ENCODE assay signal across 17 cellular contexts in the genomic region with DNA sequence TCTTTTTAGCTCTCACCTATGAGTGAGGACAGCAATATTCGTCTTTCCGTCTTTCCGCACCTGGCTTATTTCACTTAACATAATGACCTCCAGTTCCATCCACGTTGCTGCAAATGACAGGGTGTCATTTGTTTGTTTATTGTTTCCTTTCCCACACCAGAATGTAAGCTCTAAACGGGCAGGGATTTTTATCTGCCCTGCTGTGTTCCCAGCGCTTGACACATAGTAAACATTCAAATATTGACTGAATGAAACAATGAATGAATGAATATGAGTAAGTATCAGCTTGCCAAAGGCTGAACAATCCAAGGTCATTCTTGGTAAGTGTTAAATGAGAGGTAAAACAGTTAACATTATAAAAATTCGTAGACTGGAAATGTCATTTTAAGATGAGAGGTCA. TPM values are rescaled to one million over a fixed set of nuclear protein-coding genes. Genes with fewer than 3 reads are reported as not detected.
A peak's percentile ranks its signal among the peaks of the same experiment; 100 is the strongest.
DNase-seq lines count a peak whose midpoint lies in the region; ATAC-seq, FAIRE-seq and TF ChIP-seq lines count a peak whose summit lies in the region.
"Had no signal": no experiment of that assay in that cellular context is flagged by ENCODE, and none has a peak within 500 bp of the region (broad histone marks: within the 10 kb centered on the region; RNA-seq: fewer than 3 reads in every experiment).

No MANE protein-coding gene starts in this region.

- DNase-seq in heart left ventricle (no peak), Right ventricle myocardium superior (no peak), NCI-H748 (lab: John Stamatoyannopoulos, UW; ENCODE audit: unreplicated experiment) (peak; percentile 90), HepG2 (ENCODE audit: low spot score) (peak; percentile 64), transverse colon (no peak)
- no peak for DNase-seq in effector CD8-positive, alpha-beta T cell (lab: John Stamatoyannopoulos, UW)
- no peak for DNase-seq in activated naive CD4-positive, alpha-beta T cell treated with Interleukin-2 at 50 U/mL for 16 hours
- DNase-seq: AML-193; CD4-positive, CD25-positive, alpha-beta regulatory T cell; DMS79; NCI-H1436; NCI-H510A treated with DMSO at 0.1 percent for 48 hours had no signal

- H3K9ac ChIP-seq in HepG2 (ENCODE audit: insufficient read depth, low read depth, low read length): no peak overlapping the region

- H3K9me3 ChIP-seq in heart left ventricle: no peaks in the 10 kb centered on the region
- H3K9me3 ChIP-seq in HepG2 (ENCODE audit: low read length): no peaks in the 10 kb centered on the region
- no peaks in the 10 kb centered on the region for H3K9me3 ChIP-seq in transverse colon

- H3K4me1 ChIP-seq in heart left ventricle: peaks cover 17 to 90% (median 66%) of the 10 kb centered on the region in 12 donors
- H3K4me1 ChIP-seq in HepG2 (ENCODE audit: insufficient read depth, low read length): peaks cover 91% of the 10 kb centered on the region
- peaks cover 33 to 77% (median 62%) of the 10 kb centered on the region in 4 donors for H3K4me1 ChIP-seq in transverse colon

- TF ChIP-seq EP300 in HepG2 (IDR thresholded peaks at IDR 0.05; ENCODE audit: low read depth in 2 of 2, low read length in 2 of 2) (peak in 1 of 2 experiments; percentile 46; a peak in 1 of 4 replicates), HepG2 (CRISPR knock-in tag; IDR thresholded peaks at IDR 0.05; ENCODE audit: borderline replicate concordance) (no peak), transverse colon (IDR thresholded peaks at IDR 0.05; ENCODE audit: low read depth) (no peak)

- H3K27me3 ChIP-seq in heart left ventricle (no peaks in the 10 kb centered on the region), HepG2 (ENCODE audit: control insufficient read depth in 1 of 2, insufficient read depth in 2 of 2, low read length in 2 of 2) (no peaks in the 10 kb centered on the region), transverse colon (no peaks in the 10 kb centered on the region)

- ATAC-seq in heart left ventricle (no peak), Right ventricle myocardium superior (ENCODE audit: poor library complexity) (no peak), HepG2 (peak; percentile 18; the same call in 1 of the 3 replicates)
- ATAC-seq: GM12878, HCT116, Right ventricle myocardium inferior had no signal

- H3K4me2 ChIP-seq in HepG2 (ENCODE audit: low read depth, low read length): peak overlapping the region; percentile 22; the same call in 1 of the 2 replicates

- peak; percentile 37 for FAIRE-seq in HepG2 (lab: Jason Lieb, UNC)
- FAIRE-seq: GM12878, GM18507, HTR-8/SVneo had no signal

- no peak overlapping the region for H2AFZ ChIP-seq in HepG2 (ENCODE audit: low read length)

- peaks cover 41% of the 10 kb centered on the region for H4K20me1 ChIP-seq in HepG2 (ENCODE audit: insufficient read depth, low read length)

- in situ Hi-C loops in HepG2 (cut with HindIII; ENCODE audit: extremely low pct_ligation_motif_present, low pct_unique_long_range_greater_than_20kb): no loop called here
- in situ Hi-C loops in transverse colon (cut with MboI; ENCODE audit: low pct_ligation_motif_present in 1 of 4, low pct_unique_long_range_greater_than_20kb in 1 of 4, low sequenced_read_pairs in 3 of 4): no loop called here

- 45 to 60% (median 52%) methylated on average over 7 of the region's 7 CpGs for WGBS in heart left ventricle, 4 donors
- 46% methylated on average over 6 of the region's 7 CpGs for WGBS in HepG2 (ENCODE audit: low lambda C conversion rate)
- WGBS in transverse colon (ENCODE audit: low coverage in 1 of 2), 2 donors: 36 to 45% methylated on average over 6 to 7 of the region's 7 CpGs

- H3K4me3 ChIP-seq in heart left ventricle (no peak overlapping the region), HepG2 (replicated peaks in 1 of 3; ENCODE audit: insufficient read depth in 1 of 3, low read depth in 2 of 3, low read length in 3 of 3) (no peak overlapping the region), transverse colon (no peak overlapping the region)
- H3K4me3 ChIP-seq: GM12878 had no signal

- no peak for TF ChIP-seq RAD21 in HepG2 (CRISPR knock-in tag; IDR thresholded peaks at IDR 0.05)

- no peak for TF ChIP-seq POLR2A in heart left ventricle (IDR thresholded peaks at IDR 0.05)
- TF ChIP-seq POLR2A in HepG2 (IDR thresholded peaks at IDR 0.05; ENCODE audit: insufficient read depth in 1 of 2, low read depth in 2 of 2, low read length in 2 of 2): no peak
- no peak for TF ChIP-seq POLR2A in transverse colon (IDR thresholded peaks at IDR 0.05)

- H3K27ac ChIP-seq in heart left ventricle (peak overlapping the region in 7 of 12 donors; percentile 22 to 84 (median 74)), HepG2 (ENCODE audit: extremely low read length, insufficient read depth, low read length) (no peak overlapping the region), transverse colon (peak overlapping the region; percentile 42 to 63 (median 54))

- CTCF ChIA-PET in HepG2 (lab: Yijun Ruan, JAX; ENCODE audit: low intra/inter-chr PET ratio, low total read pairs): no interaction called here

- BruUV-seq in HepG2 (replicated peaks; lab: Mats Ljungman, UMichigan): no TSS peak

- TF ChIP-seq CTCF in heart left ventricle (IDR thresholded peaks at IDR 0.05) (no peak), HepG2 (CRISPR knock-in tag; IDR thresholded peaks at IDR 0.05) (no peak), transverse colon (IDR thresholded peaks at IDR 0.05) (no peak)

- H3K36me3 ChIP-seq in heart left ventricle (no peaks in the 10 kb centered on the region), HepG2 (replicated peaks in 1 of 2; ENCODE audit: control insufficient read depth in 1 of 2, insufficient read depth in 2 of 2, low read length in 2 of 2) (peaks cover 8% of the 10 kb centered on the region in 2 experiments; a peak in 4 of 5 replicates), transverse colon (no peaks in the 10 kb centered on the region)

- intact Hi-C loops in heart left ventricle (cut with DNase I) (no loop called here), Right ventricle myocardium superior (cut with DNase I) (no loop called here), HepG2 (cut with micrococcal nuclease; ENCODE audit: unreplicated experiment) (no loop called here), transverse colon (cut with DNase I; ENCODE audit: low total_unique reads) (no loop called here)

- peaks cover 91% of the 10 kb centered on the region for H3K79me2 ChIP-seq in HepG2 (ENCODE audit: insufficient read depth, low read length)

- POLR2A ChIA-PET in HepG2 (lab: Yijun Ruan, JAX): interaction anchor here (1.3 to 2.5 kb wide), 4 partner anchors 8 to 49 kb away, joined by 6 to 12 read pairs (median 9); no protein-coding TSS in a partner anchor

TF ChIP-seq in HepG2, 621 proteins besides CTCF, POLR2A, EP300 and RAD21 (continues in another document):
- TF ChIP-seq ZSCAN9 (CRISPR knock-in tag; IDR thresholded peaks at IDR 0.05; ENCODE audit: borderline replicate concordance) (peak; percentile 63; the same call in 1 of the 2 replicates), FOSL2 (CRISPR knock-in tag; IDR thresholded peaks at IDR 0.05) (peak; percentile 61), MIER3 (CRISPR knock-in tag; IDR thresholded peaks at IDR 0.05; ENCODE audit: borderline replicate concordance) (peak; percentile 31; the same call in 1 of the 2 replicates), SOX6 (IDR thresholded peaks at IDR 0.05) (no peak), SOX6 (CRISPR knock-in tag; IDR thresholded peaks at IDR 0.05) (peak; percentile 67), ZNF326 (CRISPR knock-in tag; IDR thresholded peaks at IDR 0.05; ENCODE audit: borderline replicate concordance) (no peak), NR2F6 (IDR thresholded peaks at IDR 0.05) (no peak), NR2F6 (CRISPR knock-in tag; IDR thresholded peaks at IDR 0.05) (0 out of 2 replicates have a peak, but pooled peaks have one; percentile 10), FOXA3 (CRISPR knock-in tag; IDR thresholded peaks at IDR 0.05) (peak; percentile 79), FOXO1 (CRISPR knock-in tag; IDR thresholded peaks at IDR 0.05) (peak; percentile 24; the same call in 1 of the 2 replicates), NAIF1 (CRISPR knock-in tag; IDR thresholded peaks at IDR 0.05; ENCODE audit: borderline replicate concordance) (no peak), PITX1 (CRISPR knock-in tag; IDR thresholded peaks at IDR 0.05) (no peak)
- TF ChIP-seq, protein P1, sequence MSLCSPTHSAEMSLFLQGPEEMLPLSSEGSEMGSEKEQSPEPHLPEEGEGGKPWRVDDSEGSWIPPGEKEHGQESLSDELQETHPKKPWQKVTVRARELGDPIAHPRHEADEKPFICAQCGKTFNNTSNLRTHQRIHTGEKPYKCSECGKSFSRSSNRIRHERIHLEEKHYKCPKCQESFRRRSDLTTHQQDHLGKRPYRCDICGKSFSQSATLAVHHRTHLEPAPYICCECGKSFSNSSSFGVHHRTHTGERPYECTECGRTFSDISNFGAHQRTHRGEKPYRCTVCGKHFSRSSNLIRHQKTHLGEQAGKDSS (CRISPR knock-in tag; IDR thresholded peaks at IDR 0.05; ENCODE audit: borderline replicate concordance, low read depth): no peak

RNA-seq across cellular contexts. Expression of gene SH3PXD2A, which starts 12.8 kb away (rescaled TPM):
- total RNA-seq in heart left ventricle: 10 to 100 TPM; 21.8 to 43.4 (median 31.9) TPM
- 10 to 100 TPM; 11.8 to 16.6 TPM for polyA plus RNA-seq in heart left ventricle
- total RNA-seq in Right ventricle myocardium superior: 27.0 TPM
- 11.3 and 11.9 TPM in 2 replicates for total RNA-seq in HepG2 (2016; rRNA removed; fragmentation: Illumina TruSeq; extraction: Trizol)
- 4.0 and 4.5 TPM in 2 replicates for total RNA-seq in HepG2 (2016; cell fraction: cytosol; rRNA removed; fragmentation: Illumina TruSeq; extraction: Trizol; ENCODE audit: low read depth)
- 9.8 and 11.8 TPM in 2 replicates for total RNA-seq in HepG2 (2016; cell fraction: insoluble cytoplasmic fraction; rRNA removed; fragmentation: Illumina TruSeq; extraction: Trizol)
- total RNA-seq in HepG2 (2016; cell fraction: membrane; rRNA removed; fragmentation: Illumina TruSeq; extraction: Trizol): 5.9 and 6.1 TPM in 2 replicates
- 16.3 and 19.2 TPM in 2 replicates for total RNA-seq in HepG2 (2016; cell fraction: nucleus; rRNA removed; fragmentation: Illumina TruSeq; extraction: Trizol)
- 11.1 and 12.3 TPM in 2 replicates for polyA plus RNA-seq in HepG2 (2011; rRNA removed)
- 6.6 and 7.4 TPM in 2 replicates for polyA plus RNA-seq in HepG2 (2011; cell fraction: cytosol; rRNA removed)
- 57.1 and 64.0 TPM in 2 replicates for polyA plus RNA-seq in HepG2 (2011; cell fraction: nucleus; rRNA removed)
- polyA plus RNA-seq in HepG2 (2012): 17.1 and 19.3 TPM in 2 replicates
- 0.71 and 0.86 TPM in 2 replicates for polyA plus RNA-seq in HepG2 (2016; cell fraction: cytosol; fragmentation: Illumina TruSeq; extraction: Trizol; ENCODE audit: low read depth)
- polyA plus RNA-seq in HepG2 (2016; cell fraction: insoluble cytoplasmic fraction; fragmentation: Illumina TruSeq; extraction: Trizol; ENCODE audit: low read depth): 12.9 and 16.7 TPM in 2 replicates
- 3.4 and 3.5 TPM in 2 replicates for polyA plus RNA-seq in HepG2 (2016; cell fraction: membrane; fragmentation: Illumina TruSeq; extraction: Trizol; ENCODE audit: low read depth)
- 64.6 and 72.1 TPM in 2 replicates for polyA plus RNA-seq in HepG2 (2016; cell fraction: nucleus; fragmentation: Illumina TruSeq; extraction: Trizol; ENCODE audit: insufficient read depth, low read depth)
- polyA minus RNA-seq in HepG2 (2011; rRNA and poly(A)+ RNA removed; ENCODE audit: low replicate concordance): 15.4 and 19.2 TPM in 2 replicates
- 13.5 and 14.3 TPM in 2 replicates for polyA minus RNA-seq in HepG2 (2011; cell fraction: cytosol; rRNA and poly(A)+ RNA removed)
- 19.7 and 22.9 TPM in 2 replicates for polyA minus RNA-seq in HepG2 (2011; cell fraction: nucleus; rRNA and poly(A)+ RNA removed)
- total RNA-seq in transverse colon: 10 to 100 TPM; 26.5 to 56.9 (median 33.3) TPM

Comparison
In these comparisons a context has a peak if more than half of its experiments do, and no peak if none do; other contexts are left out.
1. DNase-seq: peak in NCI-H748 (single experiment) and HepG2 (single experiment); none in heart left ventricle (0 of 5), Right ventricle myocardium superior (single experiment), transverse colon (single experiment), effector CD8-positive, alpha-beta T cell (single experiment) and activated naive CD4-positive, alpha-beta T cell treated with Interleukin-2 at 50 U/mL for 16 hours (single experiment).